Comparison of ENCODE assay signal across 10 cellular contexts in genomic region chr7:1554332-1555045, GRCh38. TPM values are rescaled to one million over a fixed set of nuclear protein-coding genes. Genes with fewer than 3 reads are reported as not detected.
DNase-seq lines count a peak whose midpoint lies in the region; ATAC-seq and TF ChIP-seq lines count a peak whose summit lies in the region.
"Had no signal": no experiment of that assay in that cellular context is flagged by ENCODE, and none has a peak within 500 bp of the region (broad histone marks: within the 10 kb centered on the region; RNA-seq: fewer than 3 reads in every experiment).

No MANE protein-coding gene starts in this region.

- WGBS in SK-N-SH (ENCODE audit: low lambda C conversion rate), result 85% methylated on average over 20 of the region's 20 CpGs

- H3K4me3 Mint-ChIP-seq in glutamatergic neuron (ENCODE audit: unreplicated experiment), result no peak overlapping the region
- no peak overlapping the region for H3K4me3 Mint-ChIP-seq in stimulated activated naive B cell treated with anti-CD40 and anti-IgM and Interleukin-4, amounts not matched to agents 10 μg/mL and 1 μg/mL and 100 μg/mL, for 72 hours
- no peak overlapping the region for H3K4me3 Mint-ChIP-seq in CD4-positive, alpha-beta T cell
- H3K4me3 Mint-ChIP-seq: activated CD8-positive, alpha-beta T cell treated with anti-CD3 and anti-CD28 coated beads, Interleukin-2, amount 10 ng/mL, durations not matched to agents 7 days and 5 days had no signal

- H3K4me2 ChIP-seq in SK-N-SH, result peak overlapping the region; percentile 48; the same call in 1 of the 2 replicates

- peaks cover 8% of the 10 kb centered on the region for H3K4me1 Mint-ChIP-seq in glutamatergic neuron (ENCODE audit: low read depth, unreplicated experiment)
- peaks cover 2 to 6% of the 10 kb centered on the region in 2 donors for H3K4me1 Mint-ChIP-seq in stimulated activated naive B cell treated with anti-CD40 and anti-IgM and Interleukin-4, amounts not matched to agents 10 μg/mL and 1 μg/mL and 100 μg/mL, for 72 hours
- H3K4me1 Mint-ChIP-seq in CD4-positive, alpha-beta T cell (ENCODE audit: low read depth), result no peaks in the 10 kb centered on the region

- CTCF ChIA-PET in SK-N-SH (lab: Yijun Ruan, JAX), result interaction anchor here (0.5 to 3.4 kb wide), 8 partner anchors 12 to 259 kb away, joined by 3 to 24 read pairs (median 4); no protein-coding TSS in a partner anchor
- CTCF ChIA-PET in CD4-positive, alpha-beta T cell (lab: Charles Lee), result interaction anchor here (1.3 kb wide), 1 partner anchor 51 kb away, joined by 3 read pairs; no protein-coding TSS in a partner anchor

- TF ChIP-seq RAD21 in SK-N-SH (IDR thresholded peaks at IDR 0.05; ENCODE audit: low read length), result no peak

- no peak for ATAC-seq in SK-N-SH treated with all-trans-retinoic acid at 6 μM for 48 hours
- ATAC-seq in stimulated activated naive B cell treated with anti-CD40 and anti-IgM and Interleukin-4, amounts not matched to agents 10 μg/mL and 1 μg/mL and 100 μg/mL, for 72 hours (replicated peaks), result no peak
- ATAC-seq in CD4-positive, alpha-beta T cell (ENCODE audit: poor library complexity), result no peak
- ATAC-seq: activated CD8-positive, alpha-beta T cell treated with anti-CD3 and anti-CD28 coated beads, Interleukin-2, amount 10 ng/mL, durations not matched to agents 7 days and 5 days had no signal

- H3K36me3 ChIP-seq in SK-N-SH (replicated peaks in 1 of 2; ENCODE audit: control insufficient read depth in 1 of 2, insufficient read depth in 2 of 2, low read length in 1 of 2), result no peaks in the 10 kb centered on the region
- H3K36me3 ChIP-seq: tibial nerve had no signal

- H3K9ac ChIP-seq in SK-N-SH, result no peak overlapping the region

- H3K27me3 ChIP-seq in SK-N-SH (ENCODE audit: insufficient read depth), result no peaks in the 10 kb centered on the region
- H3K27me3 ChIP-seq in CD4-positive, alpha-beta T cell (ENCODE audit: control insufficient read depth, insufficient read depth, low read length), result no peaks in the 10 kb centered on the region

- no peak overlapping the region for H3K4me3 ChIP-seq in SK-N-SH (ENCODE audit: low read depth in 2 of 2, low read length in 1 of 2)
- H3K4me3 ChIP-seq: tibial nerve had no signal

- no peaks in the 10 kb centered on the region for H3K36me3 Mint-ChIP-seq in glutamatergic neuron (ENCODE audit: unreplicated experiment)
- H3K36me3 Mint-ChIP-seq in stimulated activated naive B cell treated with anti-CD40 and anti-IgM and Interleukin-4, amounts not matched to agents 10 μg/mL and 1 μg/mL and 100 μg/mL, for 72 hours, result no peaks in the 10 kb centered on the region
- no peaks in the 10 kb centered on the region for H3K36me3 Mint-ChIP-seq in CD4-positive, alpha-beta T cell (ENCODE audit: low read depth)

- DNase-seq in SK-N-SH (peak; percentile 50), glutamatergic neuron (no peak), GM10266 (ENCODE audit: extremely low spot score) (no peak)
- DNase-seq in stimulated activated naive B cell treated with anti-CD40 and anti-IgM and Interleukin-4, amounts not matched to agents 10 μg/mL and 1 μg/mL and 100 μg/mL, for 72 hours, result no peak
- no peak for DNase-seq in CD4-positive, alpha-beta T cell
- DNase-seq: activated CD8-positive, alpha-beta T cell treated with anti-CD3 and anti-CD28 coated beads, Interleukin-2, amount 10 ng/mL, durations not matched to agents 7 days and 5 days; NCI-H446 treated with DMSO at 0.1 percent for 48 hours had no signal

- peaks cover 14% of the 10 kb centered on the region in 2 experiments; a peak in 3 of 4 replicates for H3K4me1 ChIP-seq in SK-N-SH (ENCODE audit: control insufficient read depth in 1 of 2, insufficient read depth in 2 of 2, low read depth in 1 of 2, low read length in 1 of 2)

- intact Hi-C loops in CD4-positive, alpha-beta T cell (cut with DNase I, micrococcal nuclease), result no loop called here

- H3K79me2 ChIP-seq in SK-N-SH (ENCODE audit: insufficient read depth), result no peaks in the 10 kb centered on the region

- peaks cover 9% of the 10 kb centered on the region for H3K9me3 Mint-ChIP-seq in glutamatergic neuron (ENCODE audit: unreplicated experiment)
- no peaks in the 10 kb centered on the region for H3K9me3 Mint-ChIP-seq in stimulated activated naive B cell treated with anti-CD40 and anti-IgM and Interleukin-4, amounts not matched to agents 10 μg/mL and 1 μg/mL and 100 μg/mL, for 72 hours
- H3K9me3 Mint-ChIP-seq in CD4-positive, alpha-beta T cell, result no peaks in the 10 kb centered on the region

- TF ChIP-seq CTCF in SK-N-SH (IDR thresholded peaks at IDR 0.05), result no peak
- TF ChIP-seq CTCF in glutamatergic neuron (IDR thresholded peaks at IDR 0.05; ENCODE audit: partially characterized antibody, unreplicated experiment), result no peak
- TF ChIP-seq CTCF in GM10266 (IDR thresholded peaks at IDR 0.05; ENCODE audit: control insufficient read depth, insufficient read depth, low read depth, missing control alignments), result no peak
- no peak for TF ChIP-seq CTCF in CD4-positive, alpha-beta T cell (IDR thresholded peaks at IDR 0.05)

- peaks cover 12% of the 10 kb centered on the region for H3F3A ChIP-seq in SK-N-SH (replicated peaks; ENCODE audit: insufficient read depth)

- peaks cover 14% of the 10 kb centered on the region for H3K27me3 Mint-ChIP-seq in glutamatergic neuron (ENCODE audit: unreplicated experiment)
- no peaks in the 10 kb centered on the region for H3K27me3 Mint-ChIP-seq in stimulated activated naive B cell treated with anti-CD40 and anti-IgM and Interleukin-4, amounts not matched to agents 10 μg/mL and 1 μg/mL and 100 μg/mL, for 72 hours
- H3K27me3 Mint-ChIP-seq in CD4-positive, alpha-beta T cell, result no peaks in the 10 kb centered on the region

- H3K9me3 ChIP-seq in SK-N-SH, result no peaks in the 10 kb centered on the region
- no peaks in the 10 kb centered on the region for H3K9me3 ChIP-seq in CD4-positive, alpha-beta T cell (ENCODE audit: control insufficient read depth, low read length)
- H3K9me3 ChIP-seq: tibial nerve had no signal

- H2AFZ ChIP-seq in SK-N-SH (ENCODE audit: low read depth), result 0 out of 2 replicates have a peak overlapping the region, but pooled peaks have one; percentile 79

- POLR2A ChIA-PET in SK-N-SH (lab: Yijun Ruan, JAX), result no interaction called here
- POLR2A ChIA-PET in CD4-positive, alpha-beta T cell (lab: Charles Lee), result no interaction called here

- no peaks in the 10 kb centered on the region for H3K9me2 ChIP-seq in SK-N-SH

- H3K27ac ChIP-seq in SK-N-SH (ENCODE audit: low read depth in 2 of 2, low read length in 1 of 2), result no peak overlapping the region
- no peak overlapping the region for H3K27ac ChIP-seq in CD4-positive, alpha-beta T cell (ENCODE audit: low read depth, low read length)

- no peak for TF ChIP-seq EP300 in SK-N-SH (IDR thresholded peaks at IDR 0.05; ENCODE audit: borderline replicate concordance in 1 of 2, low read depth in 1 of 2, low read length in 1 of 2)

- peak overlapping the region; percentile 70 for H3K27ac Mint-ChIP-seq in glutamatergic neuron (ENCODE audit: unreplicated experiment)
- H3K27ac Mint-ChIP-seq in stimulated activated naive B cell treated with anti-CD40 and anti-IgM and Interleukin-4, amounts not matched to agents 10 μg/mL and 1 μg/mL and 100 μg/mL, for 72 hours, result peak overlapping the region; percentile 31
- H3K27ac Mint-ChIP-seq in CD4-positive, alpha-beta T cell, result no peak overlapping the region
- H3K27ac Mint-ChIP-seq: activated CD8-positive, alpha-beta T cell treated with anti-CD3 and anti-CD28 coated beads, Interleukin-2, amount 10 ng/mL, durations not matched to agents 7 days and 5 days had no signal

- H4K20me1 ChIP-seq in SK-N-SH (ENCODE audit: insufficient read depth), result no peaks in the 10 kb centered on the region

TF ChIP-seq in SK-N-SH, 30 proteins besides CTCF, POLR2A, EP300 and RAD21 (continues in another document):
- TF ChIP-seq, protein P1, sequence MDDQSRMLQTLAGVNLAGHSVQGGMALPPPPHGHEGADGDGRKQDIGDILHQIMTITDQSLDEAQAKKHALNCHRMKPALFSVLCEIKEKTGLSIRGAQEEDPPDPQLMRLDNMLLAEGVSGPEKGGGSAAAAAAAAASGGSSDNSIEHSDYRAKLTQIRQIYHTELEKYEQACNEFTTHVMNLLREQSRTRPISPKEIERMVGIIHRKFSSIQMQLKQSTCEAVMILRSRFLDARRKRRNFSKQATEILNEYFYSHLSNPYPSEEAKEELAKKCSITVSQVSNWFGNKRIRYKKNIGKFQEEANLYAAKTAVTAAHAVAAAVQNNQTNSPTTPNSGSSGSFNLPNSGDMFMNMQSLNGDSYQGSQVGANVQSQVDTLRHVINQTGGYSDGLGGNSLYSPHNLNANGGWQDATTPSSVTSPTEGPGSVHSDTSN (IDR thresholded peaks at IDR 0.05), result no peak
- no peak for TF ChIP-seq EZH2phosphoT487 (IDR thresholded peaks at IDR 0.05; ENCODE audit: borderline replicate concordance, low read depth)

TF ChIP-seq in SK-N-SH treated with all-trans-retinoic acid at 6 μM for 48 hours, 23 proteins besides CTCF, POLR2A, EP300 and RAD21 (continues in another document):
- TF ChIP-seq ZNF565 (CRISPR knock-in tag; conservative IDR thresholded peaks at IDR 0.05; ENCODE audit: low read depth) (no peak), ZFP30 (CRISPR knock-in tag; IDR thresholded peaks at IDR 0.05) (no peak), TCF4 (CRISPR knock-in tag; IDR thresholded peaks at IDR 0.05; ENCODE audit: borderline replicate concordance) (no peak)

RNA-seq across cellular contexts. Expression of gene TMEM184A, which starts 1.5 kb away (rescaled TPM):
- polyA plus RNA-seq in SK-N-SH (2012; rRNA removed), result 1.5 and 1.8 TPM in 2 replicates
- polyA plus RNA-seq in SK-N-SH (2012; cell fraction: cytosol; rRNA removed), result 0.43 and 0.46 TPM in 2 replicates
- polyA plus RNA-seq in SK-N-SH (2012; cell fraction: nucleus; rRNA removed), result 6.5 and 6.7 TPM in 2 replicates
- 20.7 TPM for total RNA-seq in glutamatergic neuron (ENCODE audit: unreplicated experiment)
- total RNA-seq in CD4-positive, alpha-beta T cell, result under 1 TPM in 1 of 2 experiments, not detected in 1; 0.06 TPM
- total RNA-seq: activated CD8-positive, alpha-beta T cell treated with anti-CD3 and anti-CD28 coated beads, Interleukin-2, amount 10 ng/mL, durations not matched to agents 7 days and 5 days had no signal
- polyA plus RNA-seq: neural cell had no signal

RNA-seq across cellular contexts. Expression of gene PSMG3, which starts 15.3 kb away (rescaled TPM):
- 106 and 109 TPM in 2 replicates for polyA plus RNA-seq in SK-N-SH (2012; rRNA removed)
- polyA plus RNA-seq in SK-N-SH (2012; cell fraction: cytosol; rRNA removed), result 71.7 and 94.8 TPM in 2 replicates
- 82.8 and 87.7 TPM in 2 replicates for polyA plus RNA-seq in SK-N-SH (2012; cell fraction: nucleus; rRNA removed)
- total RNA-seq in glutamatergic neuron (ENCODE audit: unreplicated experiment), result 56.6 TPM
- 10 to 100 TPM; 13.3 to 13.8 TPM for total RNA-seq in CD4-positive, alpha-beta T cell

RNA-seq across cellular contexts. Expression of gene MAFK, which starts 24.0 kb away (rescaled TPM):
- polyA plus RNA-seq in SK-N-SH (2012; rRNA removed), result 33.0 and 33.2 TPM in 2 replicates
- polyA plus RNA-seq in SK-N-SH (2012; cell fraction: cytosol; rRNA removed), result 8.3 and 12.2 TPM in 2 replicates
- polyA plus RNA-seq in SK-N-SH (2012; cell fraction: nucleus; rRNA removed), result 240 and 252 TPM in 2 replicates
- 10.5 TPM for total RNA-seq in glutamatergic neuron (ENCODE audit: unreplicated experiment)
- 10 to 100 TPM; 60.1 to 65.0 TPM for total RNA-seq in CD4-positive, alpha-beta T cell

RNA-seq across cellular contexts. Expression of gene INTS1, which starts 50.3 kb away (rescaled TPM):
- 35.7 and 48.1 TPM in 2 replicates for polyA plus RNA-seq in SK-N-SH (2012; rRNA removed)
- polyA plus RNA-seq in SK-N-SH (2012; cell fraction: cytosol; rRNA removed), result 12.0 and 22.3 TPM in 2 replicates
- 148 and 184 TPM in 2 replicates for polyA plus RNA-seq in SK-N-SH (2012; cell fraction: nucleus; rRNA removed)
- total RNA-seq in glutamatergic neuron (ENCODE audit: unreplicated experiment), result 108 TPM
- total RNA-seq in CD4-positive, alpha-beta T cell, result 10 to 100 TPM; 91.0 to 91.5 TPM

Comparison
In these comparisons a context has a peak if more than half of its experiments do, and no peak if none do; other contexts are left out.
1. RNA of gene TMEM184A, which starts 1.5 kb away (total RNA-seq): 20.7 TPM in glutamatergic neuron (single experiment); 0.06 TPM in CD4-positive, alpha-beta T cell; every median in the first group is over 10 times any median in the second.